8 cellular contexts compared by ENCODE assay signal in genomic region chr6:30722025-30722279, GRCh38. TPM values are rescaled to one million over a fixed set of nuclear protein-coding genes. Genes with fewer than 3 reads are reported as not detected.
DNase-seq lines count a peak whose midpoint lies in the region; ATAC-seq and TF ChIP-seq lines count a peak whose summit lies in the region.
"Not testable (repeated sequence)": the region's sequence is repeated elsewhere in the genome, so short reads cannot be mapped to it uniquely, and the experiment has no call there.

No MANE protein-coding gene starts in this region.

- peak overlapping the region; percentile 76 to 96 (median 90) for H3K4me2 ChIP-seq in BLaER1 treated with 17β-estradiol and CSF1 and Interleukin-3, amounts not matched to agents 10 nM and 100 nM

- not testable (repeated sequence) for ATAC-seq in T-cell (replicated peaks in 1 of 4); activated naive CD8-positive, alpha-beta T cell treated with anti-CD3 and anti-CD28 coated beads, Interleukin-2, amount 10 ng/mL, durations not matched to agents 7 days and 5 days (ENCODE audit: low read depth); natural killer cell; stimulated activated naive B cell treated with anti-CD40 and anti-IgM and Interleukin-4, amounts not matched to agents 10 μg/mL and 1 μg/mL and 100 μg/mL, for 72 hours (replicated peaks)

- POLR2A ChIA-PET in T-cell (lab: Charles Lee) = interaction anchor here (1.1 to 3.6 kb wide), 5 partner anchors 40 to 107 kb away, joined by 4 to 14 read pairs (median 9); no protein-coding TSS in a partner anchor
- POLR2A ChIA-PET in activated naive CD8-positive, alpha-beta T cell treated with anti-CD3 and anti-CD28 coated beads, Interleukin-2, amount 10 ng/mL, durations not matched to agents 7 days and 5 days (lab: Charles Lee) = interaction anchor here (0.6 to 11.0 kb wide), 12 partner anchors 9 to 183 kb away, joined by 3 to 512 read pairs (median 6); partner anchors contain the start of genes DHX16, GNL1, MRPS18B and NRM

- not testable (repeated sequence) for H3K9me3 ChIP-seq in BLaER1 treated with 17β-estradiol and CSF1 and Interleukin-3, amounts not matched to agents 10 nM and 100 nM (replicated peaks in 1 of 11); endocrine pancreas (ENCODE audit: control insufficient read depth, low read length)

- peak overlapping the region; percentile 84 to 100 (median 98) for H3K9ac ChIP-seq in BLaER1 treated with 17β-estradiol and CSF1 and Interleukin-3, amounts not matched to agents 10 nM and 100 nM
- H3K9ac ChIP-seq in endocrine pancreas (ENCODE audit: control insufficient read depth, insufficient read depth, low read length) = peak overlapping the region; percentile 42

- not testable (repeated sequence) for TF ChIP-seq CTCF in natural killer cell (IDR thresholded peaks at IDR 0.05)

- H3K4me1 ChIP-seq in BLaER1 treated with 17β-estradiol and CSF1 and Interleukin-3, amounts not matched to agents 10 nM and 100 nM = peaks cover 50 to 57% (median 54%) of the 10 kb centered on the region in 10 experiments
- H3K4me1 ChIP-seq in endocrine pancreas (ENCODE audit: control insufficient read depth, insufficient read depth, low read length) = not testable (repeated sequence)

- H3K4me3 ChIP-seq in BLaER1 treated with 17β-estradiol and CSF1 and Interleukin-3, amounts not matched to agents 10 nM and 100 nM = peak overlapping the region; percentile 81 to 98 (median 90)
- peak overlapping the region; percentile 1 for H3K4me3 ChIP-seq in endocrine pancreas (ENCODE audit: control insufficient read depth, insufficient read depth, low read length)
- peak overlapping the region; percentile 97 for H3K4me3 ChIP-seq in iPS-11a (ENCODE audit: low read depth, low read length)

- intact Hi-C loops in natural killer cell (cut with micrococcal nuclease) = loop anchor here (1.0 to 2.0 kb wide), 2 partner anchors 43 to 239 kb away; no protein-coding TSS in a partner anchor

- not testable (repeated sequence) for H3K27me3 Mint-ChIP-seq in IgD-negative memory B cell; T-cell; activated naive CD8-positive, alpha-beta T cell treated with anti-CD3 and anti-CD28 coated beads, Interleukin-2, amount 10 ng/mL, durations not matched to agents 7 days and 5 days; natural killer cell (ENCODE audit: low read depth in 2 of 2); stimulated activated naive B cell treated with anti-CD40 and anti-IgM and Interleukin-4, amounts not matched to agents 10 μg/mL and 1 μg/mL and 100 μg/mL, for 72 hours

- H3K4me1 Mint-ChIP-seq in IgD-negative memory B cell (peaks cover 28 to 52% (median 40%) of the 10 kb centered on the region in 3 donors), T-cell (peaks cover 57 to 67% (median 66%) of the 10 kb centered on the region in 3 donors), natural killer cell (peaks cover 59 to 61% of the 10 kb centered on the region in 2 donors)
- H3K4me1 Mint-ChIP-seq in activated naive CD8-positive, alpha-beta T cell treated with anti-CD3 and anti-CD28 coated beads, Interleukin-2, amount 10 ng/mL, durations not matched to agents 7 days and 5 days = peaks cover 47% of the 10 kb centered on the region
- H3K4me1 Mint-ChIP-seq in stimulated activated naive B cell treated with anti-CD40 and anti-IgM and Interleukin-4, amounts not matched to agents 10 μg/mL and 1 μg/mL and 100 μg/mL, for 72 hours = peaks cover 33 to 55% of the 10 kb centered on the region in 2 donors

- H4K20me1 ChIP-seq in BLaER1 treated with 17β-estradiol and CSF1 and Interleukin-3, amounts not matched to agents 10 nM and 100 nM = peaks cover 54 to 57% (median 55%) of the 10 kb centered on the region in 11 experiments

- not testable (repeated sequence) for H3K27me3 ChIP-seq in BLaER1 treated with 17β-estradiol and CSF1 and Interleukin-3, amounts not matched to agents 10 nM and 100 nM; endocrine pancreas (ENCODE audit: control insufficient read depth, insufficient read depth, low read length)

- CTCF ChIA-PET in T-cell (lab: Charles Lee) = interaction anchor here (0.7 to 9.1 kb wide), 16 partner anchors 9 to 365 kb away, joined by 3 to 254 read pairs (median 4); partner anchors contain the start of genes DHX16 (in 1 of the 2) and MRPS18B (in 1 of the 2)

- peaks cover 48 to 55% (median 54%) of the 10 kb centered on the region in 11 experiments for H3K36me3 ChIP-seq in BLaER1 treated with 17β-estradiol and CSF1 and Interleukin-3, amounts not matched to agents 10 nM and 100 nM
- not testable (repeated sequence) for H3K36me3 ChIP-seq in endocrine pancreas (ENCODE audit: control insufficient read depth, insufficient read depth, low read length)

- H3K27ac Mint-ChIP-seq in IgD-negative memory B cell (peak overlapping the region; percentile 94 to 98 (median 98)), T-cell (peak overlapping the region; percentile 88 to 95), natural killer cell (peak overlapping the region; percentile 96 to 100)
- peak overlapping the region; percentile 93 for H3K27ac Mint-ChIP-seq in activated naive CD8-positive, alpha-beta T cell treated with anti-CD3 and anti-CD28 coated beads, Interleukin-2, amount 10 ng/mL, durations not matched to agents 7 days and 5 days
- H3K27ac Mint-ChIP-seq in stimulated activated naive B cell treated with anti-CD40 and anti-IgM and Interleukin-4, amounts not matched to agents 10 μg/mL and 1 μg/mL and 100 μg/mL, for 72 hours = peak overlapping the region; percentile 93

- H3K27ac ChIP-seq in BLaER1 treated with 17β-estradiol and CSF1 and Interleukin-3, amounts not matched to agents 10 nM and 100 nM = peak overlapping the region; percentile 61 to 100 (median 98); a peak in 21 of 22 replicates

- H3K36me3 Mint-ChIP-seq in IgD-negative memory B cell = not testable (repeated sequence)
- H3K36me3 Mint-ChIP-seq in T-cell (peaks cover 31% of the 10 kb centered on the region), natural killer cell (peaks cover 14% of the 10 kb centered on the region)
- peaks cover 58% of the 10 kb centered on the region for H3K36me3 Mint-ChIP-seq in activated naive CD8-positive, alpha-beta T cell treated with anti-CD3 and anti-CD28 coated beads, Interleukin-2, amount 10 ng/mL, durations not matched to agents 7 days and 5 days
- H3K36me3 Mint-ChIP-seq in stimulated activated naive B cell treated with anti-CD40 and anti-IgM and Interleukin-4, amounts not matched to agents 10 μg/mL and 1 μg/mL and 100 μg/mL, for 72 hours = peaks cover 44 to 63% of the 10 kb centered on the region in 2 donors

- H3K9me3 Mint-ChIP-seq in IgD-negative memory B cell; T-cell; activated naive CD8-positive, alpha-beta T cell treated with anti-CD3 and anti-CD28 coated beads, Interleukin-2, amount 10 ng/mL, durations not matched to agents 7 days and 5 days; natural killer cell; stimulated activated naive B cell treated with anti-CD40 and anti-IgM and Interleukin-4, amounts not matched to agents 10 μg/mL and 1 μg/mL and 100 μg/mL, for 72 hours: not testable (repeated sequence)

- DNase-seq in T-cell = peak in 1 of 34 experiments; percentile 28
- peak; percentile 43 for DNase-seq in activated naive CD8-positive, alpha-beta T cell treated with anti-CD3 and anti-CD28 coated beads, Interleukin-2, amount 10 ng/mL, durations not matched to agents 7 days and 5 days
- DNase-seq in natural killer cell; stimulated activated naive B cell treated with anti-CD40 and anti-IgM and Interleukin-4, amounts not matched to agents 10 μg/mL and 1 μg/mL and 100 μg/mL, for 72 hours: not testable (repeated sequence)

- H3K4me3 Mint-ChIP-seq in IgD-negative memory B cell (peak overlapping the region; percentile 96 to 100 (median 98)), T-cell (peak overlapping the region; percentile 95 to 99 (median 99)), natural killer cell (peak overlapping the region; percentile 92)
- peak overlapping the region; percentile 91 for H3K4me3 Mint-ChIP-seq in activated naive CD8-positive, alpha-beta T cell treated with anti-CD3 and anti-CD28 coated beads, Interleukin-2, amount 10 ng/mL, durations not matched to agents 7 days and 5 days
- peak overlapping the region; percentile 86 to 95 for H3K4me3 Mint-ChIP-seq in stimulated activated naive B cell treated with anti-CD40 and anti-IgM and Interleukin-4, amounts not matched to agents 10 μg/mL and 1 μg/mL and 100 μg/mL, for 72 hours

RNA-seq across cellular contexts. Expression of gene TUBB, which starts 1.8 kb away (rescaled TPM):
- 156 TPM for polyA plus RNA-seq in IgD-negative memory B cell
- 100 to 1,000 TPM; 108 to 246 (median 202) TPM for total RNA-seq in T-cell
- 1,000 to 10,000 TPM; 1,168 to 1,207 TPM for total RNA-seq in activated naive CD8-positive, alpha-beta T cell treated with anti-CD3 and anti-CD28 coated beads, Interleukin-2, amount 10 ng/mL, durations not matched to agents 7 days and 5 days
- 100 to 1,000 TPM; 121 to 168 (median 127) TPM for total RNA-seq in natural killer cell

RNA-seq across cellular contexts. Expression of gene MDC1, which starts 4.9 kb away (rescaled TPM):
- polyA plus RNA-seq in IgD-negative memory B cell = 4.6 TPM
- total RNA-seq in T-cell (10 to 100 TPM; 42.3 to 69.7 (median 53.4) TPM), natural killer cell (10 to 100 TPM; 61.2 to 77.0 (median 64.5) TPM)
- total RNA-seq in activated naive CD8-positive, alpha-beta T cell treated with anti-CD3 and anti-CD28 coated beads, Interleukin-2, amount 10 ng/mL, durations not matched to agents 7 days and 5 days = 10 to 100 TPM; 50.2 to 52.2 TPM

RNA-seq across cellular contexts. Expression of gene FLOT1, which starts 20.5 kb away (rescaled TPM):
- polyA plus RNA-seq in IgD-negative memory B cell = 97.3 TPM
- total RNA-seq in T-cell (100 to 1,000 TPM in 1 of 5 donors, 10 to 100 TPM in 4; 62.2 to 109 (median 74.2) TPM), natural killer cell (100 to 1,000 TPM in 1 of 3 donors, 10 to 100 TPM in 2; 73.1 to 113 (median 94.2) TPM)
- total RNA-seq in activated naive CD8-positive, alpha-beta T cell treated with anti-CD3 and anti-CD28 coated beads, Interleukin-2, amount 10 ng/mL, durations not matched to agents 7 days and 5 days = 100 to 1,000 TPM; 261 to 271 TPM

RNA-seq across cellular contexts. Expression of gene IER3, which starts 22.4 kb away (rescaled TPM):
- 0.73 TPM for polyA plus RNA-seq in IgD-negative memory B cell
- total RNA-seq in T-cell (10 to 100 TPM in 4 of 5 donors, 1 to 10 TPM in 1; 8.9 to 30.8 (median 12.4) TPM), natural killer cell (100 to 1,000 TPM in 1 of 3 donors, 10 to 100 TPM in 2; 39.7 to 105 (median 66.5) TPM)
- total RNA-seq in activated naive CD8-positive, alpha-beta T cell treated with anti-CD3 and anti-CD28 coated beads, Interleukin-2, amount 10 ng/mL, durations not matched to agents 7 days and 5 days = 10 to 100 TPM; 49.1 to 52.7 TPM

RNA-seq across cellular contexts. Expression of gene NRM, which starts 31.2 kb away (rescaled TPM):
- 56.1 TPM for polyA plus RNA-seq in IgD-negative memory B cell
- total RNA-seq in T-cell (1 to 10 TPM; 4.2 to 6.9 (median 5.5) TPM), natural killer cell (1 to 10 TPM; 7.4 to 8.9 (median 8.7) TPM)
- total RNA-seq in activated naive CD8-positive, alpha-beta T cell treated with anti-CD3 and anti-CD28 coated beads, Interleukin-2, amount 10 ng/mL, durations not matched to agents 7 days and 5 days = 10 to 100 TPM; 33.1 to 33.9 TPM

Comparison
In these comparisons a context has a peak if more than half of its experiments do, and no peak if none do; other contexts are left out.
1. H3K4me3 ChIP-seq: peak in every context shown above with its lines; median percentile 97 in iPS-11a; 90 in BLaER1 treated with 17β-estradiol and CSF1 and Interleukin-3, amounts not matched to agents 10 nM and 100 nM; 1 in endocrine pancreas.
2. RNA of gene TUBB, which starts 1.8 kb away (total RNA-seq): 1,168 to 1,207 TPM in activated naive CD8-positive, alpha-beta T cell treated with anti-CD3 and anti-CD28 coated beads, Interleukin-2, amount 10 ng/mL, durations not matched to agents 7 days and 5 days; 108 to 246 TPM in T-cell and 121 to 168 TPM in natural killer cell; every median in the first group is over 4 times any median in the second.
3. Peak in every context shown above with its lines, with median percentiles within 50 percentile points of each other: H3K27ac Mint-ChIP-seq and H3K4me3 Mint-ChIP-seq.